ENCODE assay signal across 12 cellular contexts in genomic region chr3:65597952-65598413, GRCh38.
DNase-seq lines count a peak whose midpoint lies in the region; ATAC-seq and TF ChIP-seq lines count a peak whose summit lies in the region.
"Had no signal": no experiment of that assay in that cellular context is flagged by ENCODE, and none has a peak within 500 bp of the region (broad histone marks: within the 10 kb centered on the region; RNA-seq: fewer than 3 reads in every experiment).

No MANE protein-coding gene starts in this region.

- WGBS in heart left ventricle, 4 donors, result 33 to 44% (median 41%) methylated on average over 15 to 20 of the region's 20 CpGs
- 30 to 39% methylated on average over 19 to 20 of the region's 20 CpGs for WGBS in aorta, 2 donors

- H3K36me3 Mint-ChIP-seq in nephron progenitor cell (ENCODE audit: low read depth), result no peaks in the 10 kb centered on the region
- H3K36me3 Mint-ChIP-seq in activated naive CD4-positive, alpha-beta T cell treated with anti-CD3 and anti-CD28 coated beads, Interleukin-2, amount 10 ng/mL, durations not matched to agents 7 days and 5 days, result no peaks in the 10 kb centered on the region
- H3K36me3 Mint-ChIP-seq: activated naive CD8-positive, alpha-beta T cell had no signal

- peaks cover 42% of the 10 kb centered on the region for H3K4me1 Mint-ChIP-seq in nephron progenitor cell
- no peaks in the 10 kb centered on the region for H3K4me1 Mint-ChIP-seq in activated naive CD4-positive, alpha-beta T cell treated with anti-CD3 and anti-CD28 coated beads, Interleukin-2, amount 10 ng/mL, durations not matched to agents 7 days and 5 days

- CTCF ChIA-PET in activated naive CD4-positive, alpha-beta T cell treated with anti-CD3 and anti-CD28 coated beads, Interleukin-2, amount 10 ng/mL, durations not matched to agents 7 days and 5 days (lab: Charles Lee), result no interaction called here

- H3K4me2 ChIP-seq in fibroblast of lung (ENCODE audit: extremely low read depth, insufficient read depth, low read length), result peak overlapping the region; percentile 11

- H3K4me1 ChIP-seq in heart left ventricle (peaks cover 0 to 25% (median 14%) of the 10 kb centered on the region in 12 donors), fibroblast of lung (ENCODE audit: control insufficient read depth, extremely low read depth, insufficient read depth, low read length) (peaks cover 3% of the 10 kb centered on the region), aorta (ENCODE audit: control insufficient read depth in 1 of 2, insufficient read depth in 2 of 2, low read length in 2 of 2) (peaks cover 0 to 3% of the 10 kb centered on the region in 2 donors)

- no peak overlapping the region for H3K27ac Mint-ChIP-seq in nephron progenitor cell
- no peak overlapping the region for H3K27ac Mint-ChIP-seq in activated naive CD4-positive, alpha-beta T cell treated with anti-CD3 and anti-CD28 coated beads, Interleukin-2, amount 10 ng/mL, durations not matched to agents 7 days and 5 days
- H3K27ac Mint-ChIP-seq: activated naive CD8-positive, alpha-beta T cell had no signal

- H3K4me3 ChIP-seq in heart left ventricle (peak overlapping the region in 9 of 12 donors; percentile 15 to 48 (median 39)), fibroblast of lung (replicated peaks in 1 of 4; ENCODE audit: control extremely low read depth in 1 of 4, insufficient read depth in 1 of 4, low read depth in 3 of 4, low read length in 4 of 4) (peak overlapping the region in 1 of 4 experiments; percentile 52), aorta (ENCODE audit: low read length in 2 of 2) (peak overlapping the region; percentile 27 to 55)

- H3K9me3 ChIP-seq in heart left ventricle (no peaks in the 10 kb centered on the region), fibroblast of lung (ENCODE audit: control insufficient read depth, insufficient read depth, low read depth, low read length) (no peaks in the 10 kb centered on the region), aorta (ENCODE audit: control insufficient read depth, low read length) (no peaks in the 10 kb centered on the region)
- H3K9me3 ChIP-seq: upper lobe of left lung had no signal

- H3K36me3 ChIP-seq in heart left ventricle, result no peaks in the 10 kb centered on the region
- H3K36me3 ChIP-seq in fibroblast of lung (ENCODE audit: control insufficient read depth, insufficient read depth, low read length), result no peaks in the 10 kb centered on the region
- no peaks in the 10 kb centered on the region for H3K36me3 ChIP-seq in aorta (ENCODE audit: control insufficient read depth in 1 of 2, insufficient read depth in 2 of 2, low read length in 1 of 2)
- H3K36me3 ChIP-seq: upper lobe of left lung had no signal

- no peaks in the 10 kb centered on the region for H3K9me3 Mint-ChIP-seq in nephron progenitor cell
- no peaks in the 10 kb centered on the region for H3K9me3 Mint-ChIP-seq in activated naive CD4-positive, alpha-beta T cell treated with anti-CD3 and anti-CD28 coated beads, Interleukin-2, amount 10 ng/mL, durations not matched to agents 7 days and 5 days

- no peak overlapping the region for H2AFZ ChIP-seq in fibroblast of lung (ENCODE audit: low read length)

- peak in 1 of 5 donors; percentile 52 for DNase-seq in heart left ventricle
- no peak for DNase-seq in Right ventricle myocardium superior
- DNase-seq in fibroblast of lung (ENCODE audit: low read depth in 2 of 2), result no peak
- DNase-seq in nephron progenitor cell, result peak; percentile 40
- no peak for DNase-seq in aorta
- no peak for DNase-seq in activated naive CD4-positive, alpha-beta T cell treated with anti-CD3 and anti-CD28 coated beads, Interleukin-2, amount 10 ng/mL, durations not matched to agents 7 days and 5 days
- no peak for DNase-seq in NCI-H2196 treated with DMSO at 0.1 percent for 48 hours (lab: John Stamatoyannopoulos, UW; ENCODE audit: unreplicated experiment)
- DNase-seq in GM13977 (ENCODE audit: low spot score), result no peak
- DNase-seq: ACHN; stimulated activated CD4-positive, alpha-beta T cell treated with anti-CD3 and anti-CD28 coated beads, Interleukin-2, amount 100 ng/mL, for 24 hours had no signal

- TF ChIP-seq CTCF in heart left ventricle (IDR thresholded peaks at IDR 0.05) (no peak), fibroblast of lung (conservative IDR thresholded peaks at IDR 0.05 in 1 of 2, IDR thresholded peaks at IDR 0.05 in 1 of 2; ENCODE audit: low read depth in 1 of 2, low read length in 2 of 2) (no peak), nephron progenitor cell (IDR thresholded peaks at IDR 0.05) (no peak), GM13977 (IDR thresholded peaks at IDR 0.05; ENCODE audit: extremely low read depth, insufficient read depth, missing control alignments) (no peak)

- ATAC-seq in heart left ventricle (peak in 2 of 4 donors; percentile 33), Right ventricle myocardium superior (ENCODE audit: poor library complexity) (no peak), aorta (ENCODE audit: low FRiP score) (peak; percentile 33)

- no peaks in the 10 kb centered on the region for H4K20me1 ChIP-seq in fibroblast of lung (ENCODE audit: control insufficient read depth, extremely low read depth, insufficient read depth, low read length)

- no peak overlapping the region for H3K9ac ChIP-seq in fibroblast of lung (ENCODE audit: insufficient read depth, low read length)

- peaks cover 10% of the 10 kb centered on the region for H3K27me3 Mint-ChIP-seq in nephron progenitor cell (ENCODE audit: low read depth, poor library complexity)
- H3K27me3 Mint-ChIP-seq in activated naive CD4-positive, alpha-beta T cell treated with anti-CD3 and anti-CD28 coated beads, Interleukin-2, amount 10 ng/mL, durations not matched to agents 7 days and 5 days, result peaks cover 13% of the 10 kb centered on the region

- in situ Hi-C loops in GM13977 (cut with MboI; ENCODE audit: low pct_unique_long_range_greater_than_20kb, low sequenced_read_pairs, unreplicated experiment), result no loop called here

- peak overlapping the region; percentile 89 for H3K4me3 Mint-ChIP-seq in nephron progenitor cell
- H3K4me3 Mint-ChIP-seq in activated naive CD4-positive, alpha-beta T cell treated with anti-CD3 and anti-CD28 coated beads, Interleukin-2, amount 10 ng/mL, durations not matched to agents 7 days and 5 days, result no peak overlapping the region
- H3K4me3 Mint-ChIP-seq: activated naive CD8-positive, alpha-beta T cell had no signal

- H3K79me2 ChIP-seq in fibroblast of lung (ENCODE audit: control insufficient read depth, insufficient read depth, low read length), result no peaks in the 10 kb centered on the region

- H3K27me3 ChIP-seq in heart left ventricle, result peaks cover 0 to 4% (median 0%) of the 10 kb centered on the region in 9 donors
- no peaks in the 10 kb centered on the region for H3K27me3 ChIP-seq in fibroblast of lung (ENCODE audit: control insufficient read depth, insufficient read depth, low read length)
- no peaks in the 10 kb centered on the region for H3K27me3 ChIP-seq in aorta (ENCODE audit: control insufficient read depth in 1 of 2, insufficient read depth in 2 of 2, low read length in 1 of 2)
- H3K27me3 ChIP-seq: upper lobe of left lung had no signal

- intact Hi-C loops in heart left ventricle (cut with DNase I) (no loop called here), Right ventricle myocardium superior (cut with DNase I) (no loop called here), aorta (cut with DNase I) (no loop called here)

- H3K27ac ChIP-seq in heart left ventricle, result no peak overlapping the region
- no peak overlapping the region for H3K27ac ChIP-seq in fibroblast of lung (ENCODE audit: insufficient read depth, low read length)
- no peak overlapping the region for H3K27ac ChIP-seq in aorta (ENCODE audit: low read depth in 1 of 2, low read length in 2 of 2)
- H3K27ac ChIP-seq: upper lobe of left lung had no signal

- no peak for TF ChIP-seq POLR2A in heart left ventricle (IDR thresholded peaks at IDR 0.05)
